31 cellular contexts compared by ENCODE assay signal in genomic region chr22:19197997-19198865, GRCh38. TPM values are rescaled to one million over a fixed set of nuclear protein-coding genes. Genes with fewer than 3 reads are reported as not detected.
"Had no signal": no experiment of that assay in that cellular context is flagged by ENCODE, and none has a peak within 500 bp of the region (broad histone marks: within the 10 kb centered on the region; RNA-seq: fewer than 3 reads in every experiment).

No MANE protein-coding gene starts in this region.

- H3K9me3 Mint-ChIP-seq: activated CD4-positive, alpha-beta T cell treated with anti-CD3 and anti-CD28 coated beads, Interleukin-2, amount 10 ng/mL, durations not matched to agents 7 days and 5 days; activated CD8-positive, alpha-beta T cell treated with anti-CD3 and anti-CD28 coated beads for 36 hours; activated naive CD4-positive, alpha-beta T cell treated with anti-CD3 and anti-CD28 coated beads, Interleukin-2, amount 50 U/mL, for 24 hours; neural progenitor cell had no signal

- H3K27ac Mint-ChIP-seq: activated CD4-positive, alpha-beta T cell treated with anti-CD3 and anti-CD28 coated beads, Interleukin-2, amount 10 ng/mL, durations not matched to agents 7 days and 5 days; activated CD8-positive, alpha-beta memory T cell treated with anti-CD3 and anti-CD28 coated beads, Interleukin-2, amount 10 ng/mL, durations not matched to agents 7 days and 5 days; activated CD8-positive, alpha-beta T cell treated with anti-CD3 and anti-CD28 coated beads for 36 hours; neural progenitor cell; progenitor cell of endocrine pancreas had no signal

- H3K4me3 Mint-ChIP-seq: activated CD4-positive, alpha-beta T cell treated with anti-CD3 and anti-CD28 coated beads, Interleukin-2, amount 10 ng/mL, durations not matched to agents 7 days and 5 days; activated CD8-positive, alpha-beta memory T cell treated with anti-CD3 and anti-CD28 coated beads, Interleukin-2, amount 10 ng/mL, durations not matched to agents 7 days and 5 days; activated CD8-positive, alpha-beta T cell treated with anti-CD3 and anti-CD28 coated beads for 36 hours; activated naive CD4-positive, alpha-beta T cell treated with anti-CD3 and anti-CD28 coated beads, Interleukin-2, amount 50 U/mL, for 24 hours; central memory CD8-positive, alpha-beta T cell; naive thymus-derived CD4-positive, alpha-beta T cell; neural progenitor cell had no signal

- H3K36me3 ChIP-seq: adrenal gland, breast epithelium, colonic mucosa, neural progenitor cell had no signal

- H3K4me1 ChIP-seq: adrenal gland, breast epithelium, colonic mucosa, esophagus squamous epithelium, heart left ventricle, lower lobe of right lung, neural progenitor cell, right atrium auricular region, thyroid gland had no signal

- ATAC-seq: activated CD8-positive, alpha-beta memory T cell treated with anti-CD3 and anti-CD28 coated beads, Interleukin-2, amount 10 ng/mL, durations not matched to agents 7 days and 5 days; activated CD8-positive, alpha-beta T cell treated with anti-CD3 and anti-CD28 coated beads for 36 hours; heart left ventricle; left lobe of liver; lower lobe of right lung; naive thymus-derived CD4-positive, alpha-beta T cell; stimulated activated naive CD8-positive, alpha-beta T cell treated with anti-CD3 and anti-CD28 coated beads, Interleukin-15, Interleukin-2, amounts not matched to agents 100 U/mL and 50 U/mL, for 24 hours had no signal

- H3K9ac ChIP-seq: neural progenitor cell had no signal

- H3K27me3 ChIP-seq: adrenal gland, breast epithelium, colonic mucosa, esophagus squamous epithelium, heart left ventricle, neural progenitor cell, right atrium auricular region, thyroid gland had no signal

- H3K36me3 Mint-ChIP-seq: activated CD8-positive, alpha-beta memory T cell treated with anti-CD3 and anti-CD28 coated beads, Interleukin-2, amount 10 ng/mL, durations not matched to agents 7 days and 5 days; activated naive CD4-positive, alpha-beta T cell treated with anti-CD3 and anti-CD28 coated beads, Interleukin-2, amount 50 U/mL, for 24 hours; naive thymus-derived CD4-positive, alpha-beta T cell had no signal

- H3K27ac ChIP-seq: adrenal gland, breast epithelium, colonic mucosa, esophagus squamous epithelium, heart left ventricle, lower lobe of right lung, neural progenitor cell, right atrium auricular region, thyroid gland, VCaP had no signal

- H3K4me2 ChIP-seq: neural progenitor cell had no signal

- H3K9me3 ChIP-seq: adrenal gland, breast epithelium, colonic mucosa, esophagus squamous epithelium, heart left ventricle, lower lobe of right lung, right atrium auricular region, thyroid gland had no signal

- H3K27me3 Mint-ChIP-seq: activated CD8-positive, alpha-beta T cell treated with anti-CD3 and anti-CD28 coated beads for 36 hours; activated naive CD4-positive, alpha-beta T cell treated with anti-CD3 and anti-CD28 coated beads, Interleukin-2, amount 50 U/mL, for 24 hours; progenitor cell of endocrine pancreas had no signal

- H3K4me3 ChIP-seq: adrenal gland, breast epithelium, colonic mucosa, esophagus squamous epithelium, heart left ventricle, lower lobe of right lung, neural progenitor cell, right atrium auricular region, thyroid gland had no signal

- FAIRE-seq: astrocyte, kidney had no signal

- DNase-seq: activated CD4-positive, alpha-beta T cell treated with anti-CD3 and anti-CD28 coated beads, Interleukin-2, amount 10 ng/mL, durations not matched to agents 7 days and 5 days; activated CD4-positive, CD25-positive, alpha-beta regulatory T cell treated with anti-CD3 and anti-CD28 coated beads, Interleukin-2, amount 50 U/mL, for 72 hours; activated CD8-positive, alpha-beta memory T cell treated with anti-CD3 and anti-CD28 coated beads, Interleukin-2, amount 10 ng/mL, durations not matched to agents 7 days and 5 days; activated CD8-positive, alpha-beta T cell treated with anti-CD3 and anti-CD28 coated beads for 36 hours; activated gamma-delta T cell treated with Interleukin-2 at 50 U/mL for 16 hours; adrenal gland; colonic mucosa; esophagus squamous epithelium; heart left ventricle; kidney; lower lobe of right lung; mesendoderm; naive thymus-derived CD4-positive, alpha-beta T cell; stimulated activated CD4-positive, alpha-beta T cell treated with anti-CD3 and anti-CD28 coated beads, Interleukin-12 subunit alpha, Interleukin-12 subunit beta, amount 100 ng/mL, for 4 hours; stimulated activated CD4-positive, alpha-beta T cell treated with anti-CD3 and anti-CD28 coated beads, Interleukin-4, amount 100 ng/mL, for 4 hours; stimulated activated naive CD8-positive, alpha-beta T cell treated with anti-CD3 and anti-CD28 coated beads, Interleukin-15, Interleukin-2, amounts not matched to agents 100 U/mL and 50 U/mL, for 24 hours; thyroid gland had no signal

- H2AFZ ChIP-seq: neural progenitor cell had no signal

RNA-seq across cellular contexts. Expression of gene GSC2, which starts 48.1 kb away (rescaled TPM):
- total RNA-seq: activated CD4-positive, alpha-beta T cell treated with anti-CD3 and anti-CD28 coated beads, Interleukin-2, amount 10 ng/mL, durations not matched to agents 7 days and 5 days; activated CD8-positive, alpha-beta memory T cell treated with anti-CD3 and anti-CD28 coated beads, Interleukin-2, amount 10 ng/mL, durations not matched to agents 7 days and 5 days; activated CD8-positive, alpha-beta T cell treated with anti-CD3 and anti-CD28 coated beads for 36 hours; adrenal gland; astrocyte; breast epithelium; colonic mucosa; esophagus squamous epithelium; heart left ventricle; kidney; left lobe of liver; lower lobe of right lung; mucosa of gallbladder; naive thymus-derived CD4-positive, alpha-beta T cell; omental fat pad; progenitor cell of endocrine pancreas; right atrium auricular region; subcutaneous adipose tissue; T-helper 2 cell treated with Interferon-gamma antibody and Interleukin-4, amounts not matched to agents 100 ng/mL and 5 ng/mL, for 36 hours; thyroid gland; ureter had no signal
- polyA plus RNA-seq: adrenal gland; heart left ventricle; naive thymus-derived CD4-positive, alpha-beta T cell had no signal
